Comparison of ENCODE assay signal across 10 cellular contexts in genomic region chr17:42845918-42846593, GRCh38. TPM values are rescaled to one million over a fixed set of nuclear protein-coding genes. Genes with fewer than 3 reads are reported as not detected.
A peak's percentile ranks its signal among the peaks of the same experiment; 100 is the strongest.
DNase-seq lines count a peak whose midpoint lies in the region; ATAC-seq and TF ChIP-seq lines count a peak whose summit lies in the region.
"Had no signal": no experiment of that assay in that cellular context is flagged by ENCODE, and none has a peak within 500 bp of the region (broad histone marks: within the 10 kb centered on the region; RNA-seq: fewer than 3 reads in every experiment).

No MANE protein-coding gene starts in this region.

- peaks cover 0 to 50% of the 10 kb centered on the region in 2 donors for H3K36me3 ChIP-seq in gastroesophageal sphincter

- 63% methylated on average over 2 of the region's 7 CpGs; no CpG with 5 or more reads in 1 of the 2 donors for WGBS in gastroesophageal sphincter (ENCODE audit: low coverage in 1 of 2), 2 donors

- no peaks in the 10 kb centered on the region for H3K27me3 ChIP-seq in gastroesophageal sphincter
- H3K27me3 ChIP-seq: BE2C had no signal

- ATAC-seq in gastroesophageal sphincter: peak; percentile 11
- peak; percentile 88 for ATAC-seq in stimulated activated naive CD8-positive, alpha-beta T cell treated with anti-CD3 and anti-CD28 coated beads, Interleukin-15, Interleukin-2, amounts not matched to agents 100 U/mL and 50 U/mL, for 24 hours

- in situ Hi-C loops in G401 (cut with HindIII; ENCODE audit: low sequenced_read_pairs): no loop called here

- H3K9me3 ChIP-seq in gastroesophageal sphincter: no peaks in the 10 kb centered on the region
- H3K9me3 ChIP-seq: BE2C had no signal

- TF ChIP-seq POLR2A in gastroesophageal sphincter (IDR thresholded peaks at IDR 0.05): no peak

- TF ChIP-seq EP300 in gastroesophageal sphincter (IDR thresholded peaks at IDR 0.05): no peak

- DNase-seq in activated T-cell treated with anti-CD3 and anti-CD28 coated beads for 48 hours (ENCODE audit: low read depth) (peak; percentile 52), NCI-H2196 (lab: John Stamatoyannopoulos, UW; ENCODE audit: unreplicated experiment) (no peak), G401 (ENCODE audit: low spot score) (no peak)
- no peak for DNase-seq in activated T-cell treated with anti-CD3 and anti-CD28 coated beads, Interleukin-2, amount 50 U/mL, for 1 hour
- DNase-seq in activated CD4-positive, CD25-positive, alpha-beta regulatory T cell treated with anti-CD3 and anti-CD28 coated beads, Interleukin-2, amount 50 U/mL, for 72 hours: peak; percentile 69
- DNase-seq in stimulated activated naive CD8-positive, alpha-beta T cell treated with anti-CD3 and anti-CD28 coated beads, Interleukin-15, Interleukin-2, amounts not matched to agents 100 U/mL and 50 U/mL, for 24 hours: peak; percentile 73
- no peak for DNase-seq in central memory CD4-positive, alpha-beta T cell
- DNase-seq: BE2C, head of caudate nucleus had no signal

- H3K4me1 ChIP-seq in gastroesophageal sphincter: peaks cover 0 to 62% (median 13%) of the 10 kb centered on the region in 3 donors
- H3K4me1 ChIP-seq: BE2C had no signal

- TF ChIP-seq CTCF in gastroesophageal sphincter (IDR thresholded peaks at IDR 0.05): no peak

- H3K4me3 ChIP-seq in gastroesophageal sphincter: no peak overlapping the region

- peak overlapping the region in 3 of 4 donors; percentile 56 to 66 (median 59) for H3K27ac ChIP-seq in gastroesophageal sphincter

RNA-seq across cellular contexts. Expression of gene AOC2, which starts 1.7 kb away (rescaled TPM):
- 1 to 10 TPM in 3 of 4 donors, under 1 TPM in 1; 0.81 to 1.7 (median 1.4) TPM for total RNA-seq in gastroesophageal sphincter
- not detected in 2 replicates for total RNA-seq in G401 (2014; rRNA removed; shearing (Covaris generic))

RNA-seq across cellular contexts. Expression of gene AOC3, which starts 4.9 kb away (rescaled TPM):
- total RNA-seq in gastroesophageal sphincter: 100 to 1,000 TPM in 2 of 4 donors, 10 to 100 TPM in 2; 48.3 to 196 (median 108) TPM
- 0.78 TPM in 1 of 2 replicates, not detected in the other for total RNA-seq in G401 (2014; rRNA removed; shearing (Covaris generic))

RNA-seq across cellular contexts. Expression of gene PSME3, which starts 12.9 kb away (rescaled TPM):
- 100 to 1,000 TPM in 1 of 4 donors, 10 to 100 TPM in 3; 60.7 to 109 (median 82.0) TPM for total RNA-seq in gastroesophageal sphincter
- 53.6 and 116 TPM in 2 replicates for total RNA-seq in G401 (2014; rRNA removed; shearing (Covaris generic))

RNA-seq across cellular contexts. Expression of gene BECN1, which starts 22.0 kb away (rescaled TPM):
- total RNA-seq in gastroesophageal sphincter: 100 to 1,000 TPM; 143 to 185 (median 155) TPM
- total RNA-seq in G401 (2014; rRNA removed; shearing (Covaris generic)): 71.6 and 109 TPM in 2 replicates

RNA-seq across cellular contexts. Expression of gene CNTD1, which starts 47.4 kb away (rescaled TPM):
- total RNA-seq in gastroesophageal sphincter: under 1 TPM in 3 of 4 donors, not detected in 1; 0.20 to 0.93 (median 0.78) TPM
- total RNA-seq in G401 (2014; rRNA removed; shearing (Covaris generic)): 0.18 TPM in 1 of 2 replicates, not detected in the other

Comparison
In these comparisons a context has a peak if more than half of its experiments do, and no peak if none do; other contexts are left out.
1. DNase-seq: peak in activated T-cell treated with anti-CD3 and anti-CD28 coated beads for 48 hours (single experiment), activated CD4-positive, CD25-positive, alpha-beta regulatory T cell treated with anti-CD3 and anti-CD28 coated beads, Interleukin-2, amount 50 U/mL, for 72 hours (single experiment) and stimulated activated naive CD8-positive, alpha-beta T cell treated with anti-CD3 and anti-CD28 coated beads, Interleukin-15, Interleukin-2, amounts not matched to agents 100 U/mL and 50 U/mL, for 24 hours (single experiment); none in activated T-cell treated with anti-CD3 and anti-CD28 coated beads, Interleukin-2, amount 50 U/mL, for 1 hour (single experiment), NCI-H2196 (single experiment), central memory CD4-positive, alpha-beta T cell (single experiment) and G401 (single experiment).
2. RNA of gene AOC3, which starts 4.9 kb away (total RNA-seq): 48.3 to 196 TPM in gastroesophageal sphincter; 0.78 TPM in G401; every median in the first group is over 10 times any median in the second.